ENCODE assay signal across 18 cellular contexts in genomic region chr5:15010936-15011335, GRCh38.
DNase-seq lines count a peak whose midpoint lies in the region; ATAC-seq, FAIRE-seq and TF ChIP-seq lines count a peak whose summit lies in the region.
"Had no signal": no experiment of that assay in that cellular context is flagged by ENCODE, and none has a peak within 500 bp of the region (broad histone marks: within the 10 kb centered on the region; RNA-seq: fewer than 3 reads in every experiment).

No MANE protein-coding gene starts in this region.

- no peak for FAIRE-seq in HepG2 (lab: Jason Lieb, UNC)
- FAIRE-seq: GM12878 had no signal

- H3K9me3 ChIP-seq in HepG2 (ENCODE audit: low read length): no peaks in the 10 kb centered on the region

- POLR2A ChIA-PET in HEK293T (lab: Yijun Ruan, JAX) (no interaction called here), HepG2 (lab: Yijun Ruan, JAX) (interaction anchor here (0.9 kb wide), 1 partner anchor 282 kb away, joined by 4 read pairs; no protein-coding TSS in a partner anchor)

- intact Hi-C loops in HepG2 (cut with micrococcal nuclease; ENCODE audit: unreplicated experiment): no loop called here
- intact Hi-C loops in left colon (cut with DNase I, micrococcal nuclease): loop anchor here in 1 of 2 donors (5.0 kb wide), 1 partner anchor 284 kb away; no protein-coding TSS in a partner anchor

- no peaks in the 10 kb centered on the region for H3K79me2 ChIP-seq in HepG2 (ENCODE audit: insufficient read depth, low read length)

- no peak for TF ChIP-seq RAD21 in HepG2 (CRISPR knock-in tag; IDR thresholded peaks at IDR 0.05)

- ATAC-seq in HepG2 (no peak), GM21515 (IDR thresholded peaks at IDR 0.05; ENCODE audit: unreplicated experiment) (no peak), left colon (no peak)
- ATAC-seq: GM12878, GM23338, HCT116 had no signal

- BruUV-seq in HepG2 (replicated peaks; lab: Mats Ljungman, UMichigan): no TSS peak

- H3K4me3 ChIP-seq in HepG2 (replicated peaks in 1 of 3; ENCODE audit: insufficient read depth in 1 of 3, low read depth in 2 of 3, low read length in 3 of 3): no peak overlapping the region
- H3K4me3 ChIP-seq: GM12878, GM23338 had no signal

- TF ChIP-seq EP300 in HepG2 (IDR thresholded peaks at IDR 0.05; ENCODE audit: low read depth in 2 of 2, low read length in 2 of 2) (no peak), HepG2 (CRISPR knock-in tag; IDR thresholded peaks at IDR 0.05; ENCODE audit: borderline replicate concordance) (no peak)

- 98% methylated on average over 3 of the region's 4 CpGs for WGBS in HepG2 (ENCODE audit: low lambda C conversion rate)

- DNase-seq in HEK293T (ENCODE audit: extremely low spot score) (no peak), amniotic epithelial cell (ENCODE audit: low read depth) (peak; percentile 33), HepG2 (ENCODE audit: low spot score) (peak; percentile 8), NCI-H2107 (lab: John Stamatoyannopoulos, UW) (no peak), Ammon's horn (ENCODE audit: low spot score) (no peak), left colon (no peak)
- DNase-seq: CD8-positive, alpha-beta memory T cell; DMS79 treated with DMSO at 0.1 percent for 48 hours; GDM1; Kasumi-1; NCI-H187; NCI-H345; NCI-H526 had no signal

- no peak overlapping the region for H2AFZ ChIP-seq in HepG2 (ENCODE audit: low read length)
- H2AFZ ChIP-seq: GM23338 had no signal

- H3K9ac ChIP-seq in HepG2 (ENCODE audit: insufficient read depth, low read depth, low read length): no peak overlapping the region

- no peaks in the 10 kb centered on the region for H3K36me3 ChIP-seq in HepG2 (replicated peaks in 1 of 2; ENCODE audit: control insufficient read depth in 1 of 2, insufficient read depth in 2 of 2, low read length in 2 of 2)

- CTCF ChIA-PET in HEK293T (lab: Yijun Ruan, JAX) (interaction anchor here (2.3 kb wide), 1 partner anchor 325 kb away, joined by 6 read pairs; no protein-coding TSS in a partner anchor), HepG2 (lab: Yijun Ruan, JAX; ENCODE audit: low intra/inter-chr PET ratio, low total read pairs) (no interaction called here)

- H3K4me1 ChIP-seq in HepG2 (ENCODE audit: insufficient read depth, low read length): peaks cover 84% of the 10 kb centered on the region

- no peak for TF ChIP-seq CTCF in HepG2 (CRISPR knock-in tag; IDR thresholded peaks at IDR 0.05)

- no peak overlapping the region for H3K4me2 ChIP-seq in HepG2 (ENCODE audit: low read depth, low read length)
- H3K4me2 ChIP-seq: GM23338 had no signal

- H4K20me1 ChIP-seq in HepG2 (ENCODE audit: insufficient read depth, low read length): no peaks in the 10 kb centered on the region

- TF ChIP-seq POLR2A in HepG2 (IDR thresholded peaks at IDR 0.05; ENCODE audit: insufficient read depth in 1 of 2, low read depth in 2 of 2, low read length in 2 of 2): no peak

- H3K27me3 ChIP-seq in HepG2 (ENCODE audit: control insufficient read depth in 1 of 2, insufficient read depth in 2 of 2, low read length in 2 of 2): no peaks in the 10 kb centered on the region

- in situ Hi-C loops in HepG2 (cut with HindIII; ENCODE audit: extremely low pct_ligation_motif_present, low pct_unique_long_range_greater_than_20kb): loop anchor here (5.0 kb wide), 2 partner anchors 139 to 284 kb away; partner anchors contain the start of gene ANKH

- H3K27ac ChIP-seq in HepG2 (ENCODE audit: extremely low read length, insufficient read depth, low read length): no peak overlapping the region
- H3K27ac ChIP-seq: RWPE1 had no signal

TF ChIP-seq in HEK293T, 16 proteins besides CTCF, POLR2A, EP300 and RAD21:
- TF ChIP-seq PKNOX1 (IDR thresholded peaks at IDR 0.05): peak; percentile 47
- no peak for TF ChIP-seq LEF1 (IDR thresholded peaks at IDR 0.05; ENCODE audit: borderline replicate concordance)

TF ChIP-seq in HepG2, 621 proteins besides CTCF, POLR2A, EP300 and RAD21:
- TF ChIP-seq DNMT1 (CRISPR knock-in tag; IDR thresholded peaks at IDR 0.05) (no peak), SOX13 (IDR thresholded peaks at IDR 0.05) (no peak), SOX13 (CRISPR knock-in tag; conservative IDR thresholded peaks at IDR 0.05 in 1 of 2, IDR thresholded peaks at IDR 0.05 in 1 of 2) (peak in 1 of 2 experiments; percentile 27; a peak in 1 of 4 replicates)
TF ChIP-seq in HepG2: peak in this region for 1.

Comparison
In these comparisons a context has a peak if more than half of its experiments do, and no peak if none do; other contexts are left out.
1. DNase-seq: peak in amniotic epithelial cell (single experiment) and HepG2 (single experiment); none in HEK293T (single experiment), NCI-H2107 (single experiment), Ammon's horn (single experiment) and left colon (0 of 2).